Comparison of ENCODE assay signal across 22 cellular contexts in the genomic region with DNA sequence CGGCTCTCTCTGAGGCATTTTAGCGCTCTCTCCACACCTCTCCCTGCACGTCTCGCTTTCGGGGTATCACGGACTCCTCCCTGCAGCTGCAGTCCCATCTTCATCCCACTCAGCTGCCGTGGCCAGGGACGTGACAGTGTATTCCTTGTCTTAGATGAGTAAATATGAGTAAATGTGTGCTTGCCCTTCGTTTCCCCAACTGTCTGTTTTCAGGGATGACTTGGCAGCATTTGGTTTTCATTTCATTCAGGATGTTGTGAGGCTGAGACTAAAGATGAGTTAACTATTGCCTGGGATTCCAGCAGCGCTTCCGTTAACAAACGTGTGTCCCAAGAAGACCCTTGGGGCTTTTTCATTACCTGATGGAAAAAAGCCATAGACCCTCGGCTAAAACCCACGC. TPM values are rescaled to one million over a fixed set of nuclear protein-coding genes. Genes with fewer than 3 reads are reported as not detected.
A peak's percentile ranks its signal among the peaks of the same experiment; 100 is the strongest.
DNase-seq lines count a peak whose midpoint lies in the region; ATAC-seq and TF ChIP-seq lines count a peak whose summit lies in the region.
"Had no signal": no experiment of that assay in that cellular context is flagged by ENCODE, and none has a peak within 500 bp of the region (broad histone marks: within the 10 kb centered on the region; RNA-seq: fewer than 3 reads in every experiment).

No MANE protein-coding gene starts in this region.

- dilution Hi-C loops in IMR-90 (cut with HindIII; ENCODE audit: low sequenced_read_pairs, unreplicated experiment): no loop called here

- no peak overlapping the region for H3K4me3 Mint-ChIP-seq in chondrocyte (ENCODE audit: unreplicated experiment)
- no peak overlapping the region for H3K4me3 Mint-ChIP-seq in nephron progenitor cell
- H3K4me3 Mint-ChIP-seq: activated CD4-positive, alpha-beta T cell treated with anti-CD3 and anti-CD28 coated beads for 36 hours had no signal

- H3K4ac ChIP-seq in IMR-90 (ENCODE audit: low read depth, low read length) (peak overlapping the region; percentile 8; the same call in 1 of the 2 replicates), neuronal stem cell (ENCODE audit: low read length) (no peak overlapping the region)

- no peak overlapping the region for H3K56ac ChIP-seq in IMR-90 (ENCODE audit: extremely low read depth, insufficient read depth, low read length)

- ATAC-seq in IMR-90 (ENCODE audit: low read depth) (no peak), GM19324 (IDR thresholded peaks at IDR 0.05; ENCODE audit: low FRiP score, unreplicated experiment) (no peak), GM18909 (IDR thresholded peaks at IDR 0.05; ENCODE audit: poor library complexity, unreplicated experiment) (no peak)
- ATAC-seq: activated CD4-positive, alpha-beta T cell treated with anti-CD3 and anti-CD28 coated beads for 36 hours; left lung; mucosa of descending colon had no signal

- peak overlapping the region; percentile 71 for H2AFZ ChIP-seq in IMR-90 (replicated peaks; ENCODE audit: low read length, poor library complexity)
- H2AFZ ChIP-seq in neuronal stem cell (ENCODE audit: low read length): no peak overlapping the region

- H3K4me1 ChIP-seq in IMR-90 (ENCODE audit: control insufficient read depth, insufficient read depth, low read length): peaks cover 4% of the 10 kb centered on the region; the same call in 1 of the 2 replicates
- H3K4me1 ChIP-seq in HAP-1: no peaks in the 10 kb centered on the region
- H3K4me1 ChIP-seq in neuronal stem cell (ENCODE audit: control insufficient read depth in 2 of 2, insufficient read depth in 1 of 2, low read depth in 1 of 2, low read length in 2 of 2): no peaks in the 10 kb centered on the region
- H3K4me1 ChIP-seq: left lung, thyroid gland had no signal

- no peaks in the 10 kb centered on the region for H3K9me1 ChIP-seq in IMR-90 (ENCODE audit: insufficient read depth, low read length)

- POLR2A ChIA-PET in IMR-90 (lab: Charles Lee; ENCODE audit: unreplicated experiment): interaction anchor here (0.6 kb wide), 1 partner anchor 86 kb away, joined by 3 read pairs; no protein-coding TSS in a partner anchor

- peak overlapping the region; percentile 45; the same call in 1 of the 2 replicates for H4K5ac ChIP-seq in IMR-90 (ENCODE audit: low read depth, low read length)

- DNase-seq in AG20443 (ENCODE audit: low spot score) (peak; percentile 60), IMR-90 (peak; percentile 64), chondrocyte (ENCODE audit: low spot score) (no peak), nephron progenitor cell (no peak), HAP-1 (ENCODE audit: low spot score in 2 of 2) (no peak), neuronal stem cell (ENCODE audit: low spot score) (no peak)
- DNase-seq: activated CD4-positive, alpha-beta T cell treated with anti-CD3 and anti-CD28 coated beads for 36 hours; DMS79 treated with DMSO at 0.1 percent for 48 hours; dorsolateral prefrontal cortex; glutamatergic neuron; GOT3; left lung; mucosa of descending colon; NCI-H1436; NCI-H526 treated with DMSO at 0.1 percent for 48 hours; OCI-M1; stimulated activated naive CD4-positive, alpha-beta T cell; thyroid gland had no signal

- H3K23ac ChIP-seq in IMR-90 (ENCODE audit: low read depth, low read length) (no peak overlapping the region), neuronal stem cell (ENCODE audit: low read depth, low read length, poor library complexity) (no peak overlapping the region)

- H3K9me3 ChIP-seq in IMR-90 (ENCODE audit: control insufficient read depth, insufficient read depth, low read length) (no peaks in the 10 kb centered on the region), HAP-1 (no peaks in the 10 kb centered on the region), neuronal stem cell (replicated peaks in 1 of 2; ENCODE audit: control insufficient read depth in 2 of 2, insufficient read depth in 1 of 2, low read depth in 1 of 2, low read length in 2 of 2) (no peaks in the 10 kb centered on the region)
- H3K9me3 ChIP-seq: left lung, mucosa of descending colon, neutrophil, thyroid gland had no signal

- H2BK15ac ChIP-seq in IMR-90 (ENCODE audit: low read depth, low read length): no peak overlapping the region
- no peak overlapping the region for H2BK15ac ChIP-seq in neuronal stem cell (ENCODE audit: low read length)

- H4K91ac ChIP-seq in IMR-90 (ENCODE audit: insufficient read depth, low read depth, low read length) (no peak overlapping the region; the same call in 1 of the 2 replicates), neuronal stem cell (ENCODE audit: low read depth, low read length, poor library complexity) (no peak overlapping the region)

- H3K4me2 ChIP-seq in IMR-90 (ENCODE audit: low read depth, low read length) (peak overlapping the region; percentile 23; the same call in 1 of the 2 replicates), neuronal stem cell (ENCODE audit: insufficient read depth, low read length, poor library complexity, severe bottlenecking) (no peak overlapping the region)

- H3K9ac ChIP-seq in IMR-90 (ENCODE audit: low read depth, low read length) (no peak overlapping the region), neuronal stem cell (ENCODE audit: low read depth, low read length, poor library complexity) (no peak overlapping the region)

- H4K8ac ChIP-seq in IMR-90 (ENCODE audit: low read depth in 2 of 2, low read length in 2 of 2) (peak overlapping the region in 1 of 2 experiments; percentile 54; a peak in 1 of 4 replicates), neuronal stem cell (ENCODE audit: low read depth, low read length) (no peak overlapping the region)

- H3K27ac ChIP-seq in IMR-90 (ENCODE audit: insufficient read depth, low read length) (no peak overlapping the region), neuronal stem cell (replicated peaks; ENCODE audit: low read length) (no peak overlapping the region)
- H3K27ac ChIP-seq: dorsolateral prefrontal cortex, left lung, neutrophil, SK-N-MC, thyroid gland had no signal

- in situ Hi-C loops in IMR-90 (cut with MboI; ENCODE audit: low sequenced_read_pairs): no loop called here
- in situ Hi-C loops in HAP-1 (cut with MboI; ENCODE audit: low sequenced_read_pairs): no loop called here

- H2AK5ac ChIP-seq in IMR-90 (ENCODE audit: low read depth, low read length) (peak overlapping the region; percentile 14; the same call in 1 of the 2 replicates), neuronal stem cell (ENCODE audit: low read depth, low read length) (no peak overlapping the region)

- H4K20me1 ChIP-seq in IMR-90 (ENCODE audit: insufficient read depth, low read length): no peaks in the 10 kb centered on the region

- no peak overlapping the region for H2AK9ac ChIP-seq in IMR-90 (replicated peaks; ENCODE audit: low read depth, low read length, poor library complexity)

- peak overlapping the region; percentile 69 for H2BK5ac ChIP-seq in IMR-90 (ENCODE audit: low read depth, low read length, poor library complexity, severe bottlenecking)
- no peak overlapping the region for H2BK5ac ChIP-seq in neuronal stem cell (ENCODE audit: low read length)

- H2BK20ac ChIP-seq in IMR-90 (ENCODE audit: low read depth, low read length): peak overlapping the region; percentile 61; the same call in 1 of the 2 replicates

- intact Hi-C loops in IMR-90 (cut with micrococcal nuclease): no loop called here

- CTCF ChIA-PET in IMR-90 (lab: Yijun Ruan, JAX): no interaction called here

- H3K79me1 ChIP-seq in IMR-90 (ENCODE audit: low read depth in 1 of 2, low read length in 2 of 2) (no peaks in the 10 kb centered on the region), neuronal stem cell (ENCODE audit: low read depth, low read length) (no peaks in the 10 kb centered on the region)

- H3K36me3 ChIP-seq in IMR-90 (ENCODE audit: control insufficient read depth, insufficient read depth, low read length): 0 out of 2 replicates have a peak, but pooled peaks cover 2% of the 10 kb centered on the region
- no peaks in the 10 kb centered on the region for H3K36me3 ChIP-seq in HAP-1 (replicated peaks)
- no peaks in the 10 kb centered on the region for H3K36me3 ChIP-seq in neuronal stem cell (replicated peaks in 1 of 2; ENCODE audit: control insufficient read depth in 2 of 2, insufficient read depth in 2 of 2, low read length in 2 of 2)
- H3K36me3 ChIP-seq: left lung, neutrophil, thyroid gland had no signal

- TF ChIP-seq CTCF in IMR-90 (conservative IDR thresholded peaks at IDR 0.05; ENCODE audit: low read depth, low read length): no peak
- TF ChIP-seq CTCF in chondrocyte (IDR thresholded peaks at IDR 0.05): no peak
- TF ChIP-seq CTCF in nephron progenitor cell (IDR thresholded peaks at IDR 0.05): no peak

- TF ChIP-seq POLR2A in IMR-90 (IDR thresholded peaks at IDR 0.05; ENCODE audit: low read depth, low read length): no peak

- H2BK120ac ChIP-seq in IMR-90 (ENCODE audit: low read depth, low read length) (peak overlapping the region; percentile 44), neuronal stem cell (ENCODE audit: low read depth, low read length) (no peak overlapping the region)

- H3K18ac ChIP-seq in IMR-90 (ENCODE audit: low read depth, low read length) (no peak overlapping the region; the same call in 1 of the 2 replicates), neuronal stem cell (ENCODE audit: low read length) (no peak overlapping the region)

- no peaks in the 10 kb centered on the region for H3K9me3 Mint-ChIP-seq in chondrocyte (ENCODE audit: low read depth)
- no peaks in the 10 kb centered on the region for H3K9me3 Mint-ChIP-seq in nephron progenitor cell

- H3K14ac ChIP-seq in IMR-90 (replicated peaks; ENCODE audit: low read depth, low read length) (no peak overlapping the region), neuronal stem cell (ENCODE audit: low read length) (no peak overlapping the region)

- peak overlapping the region; percentile 55 for H3K27ac Mint-ChIP-seq in chondrocyte (ENCODE audit: unreplicated experiment)
- H3K27ac Mint-ChIP-seq in nephron progenitor cell: peak overlapping the region; percentile 77
- H3K27ac Mint-ChIP-seq: activated CD4-positive, alpha-beta T cell treated with anti-CD3 and anti-CD28 coated beads for 36 hours had no signal

- TF ChIP-seq RAD21 in IMR-90 (IDR thresholded peaks at IDR 0.05; ENCODE audit: low read length): no peak

- H3K36me3 Mint-ChIP-seq in chondrocyte (ENCODE audit: low read depth): no peaks in the 10 kb centered on the region
- H3K36me3 Mint-ChIP-seq in nephron progenitor cell (ENCODE audit: low read depth): peaks cover 26% of the 10 kb centered on the region

- H3K27me3 ChIP-seq in IMR-90 (ENCODE audit: control insufficient read depth, insufficient read depth, low read length) (no peaks in the 10 kb centered on the region), HAP-1 (ENCODE audit: low read depth) (no peaks in the 10 kb centered on the region), neuronal stem cell (ENCODE audit: control insufficient read depth in 3 of 3, insufficient read depth in 3 of 3, low read depth in 1 of 3, low read length in 3 of 3) (peaks cover 0 to 3% (median 0%) of the 10 kb centered on the region in 3 experiments)
- H3K27me3 ChIP-seq: left lung, thyroid gland had no signal

- WGBS in IMR-90 (ENCODE audit: extremely low coverage in 2 of 2, insufficient read length in 1 of 2), 2 experiments: 79% methylated on average over 8 of the region's 14 CpGs; no CpG with 5 or more reads in 1 of the 2 experiments
- WGBS in neuronal stem cell (ENCODE audit: extremely low coverage in 2 of 2, insufficient read length in 2 of 2, insufficient replicate concordance in 1 of 2), 2 donors: no CpG with 5 or more reads among the region's 14 CpGs

- H3K27me3 Mint-ChIP-seq in chondrocyte (ENCODE audit: low read depth): no peaks in the 10 kb centered on the region
- peaks cover 9% of the 10 kb centered on the region for H3K27me3 Mint-ChIP-seq in nephron progenitor cell (ENCODE audit: low read depth, poor library complexity)

- no peak overlapping the region for H3K4me3 ChIP-seq in IMR-90 (ENCODE audit: insufficient read depth, low read depth, low read length)
- no peak overlapping the region for H3K4me3 ChIP-seq in HAP-1
- no peak overlapping the region for H3K4me3 ChIP-seq in neuronal stem cell (ENCODE audit: low read length in 2 of 2)
- H3K4me3 ChIP-seq: left lung, mucosa of descending colon, SK-N-MC, thyroid gland had no signal

- no TSS peak for BruUV-seq in IMR-90 (replicated peaks; lab: Mats Ljungman, UMichigan)

- peaks cover 8% of the 10 kb centered on the region for H3K4me1 Mint-ChIP-seq in chondrocyte (ENCODE audit: low read depth)
- H3K4me1 Mint-ChIP-seq in nephron progenitor cell: peaks cover 13% of the 10 kb centered on the region
- H3K4me1 Mint-ChIP-seq: activated CD4-positive, alpha-beta T cell treated with anti-CD3 and anti-CD28 coated beads for 36 hours had no signal

- no peak overlapping the region for H2BK12ac ChIP-seq in neuronal stem cell (ENCODE audit: low read length)

RNA-seq across cellular contexts. Expression of a gene that starts 29.5 kb away (rescaled TPM):
- total RNA-seq in IMR-90 (2012; rRNA removed) (0.18 and 0.28 TPM in 2 replicates), chondrocyte (0.39 to 1.1 TPM (median 0.69 TPM) in 3 replicates)
- 0.82 and 0.85 TPM in 2 replicates for polyA plus RNA-seq in IMR-90 (2012; rRNA removed)
- polyA plus RNA-seq in IMR-90 (2012; cell fraction: cytosol; rRNA removed): 0.35 and 0.68 TPM in 2 replicates
- 1.6 and 3.3 TPM in 2 replicates for polyA plus RNA-seq in IMR-90 (2012; cell fraction: nucleus; rRNA removed; ENCODE audit: low replicate concordance)
- polyA plus RNA-seq in neuronal stem cell (2013, experiment 1 of 2): 0.15 TPM
- polyA plus RNA-seq in neuronal stem cell (2013, experiment 2 of 2): 0.12 TPM
- total RNA-seq: activated CD4-positive, alpha-beta T cell treated with anti-CD3 and anti-CD28 coated beads for 36 hours; left lung; thyroid gland had no signal

Comparison
In these comparisons a context has a peak if more than half of its experiments do, and no peak if none do; other contexts are left out.
1. DNase-seq: peak in AG20443 (single experiment) and IMR-90 (single experiment); none in chondrocyte (single experiment), nephron progenitor cell (single experiment), HAP-1 (0 of 2) and neuronal stem cell (single experiment).